1 cellular context compared by ENCODE assay signal in genomic region chr12:92034083-92034482, GRCh38.
TF ChIP-seq lines count a peak whose summit lies in the region.

No MANE protein-coding gene starts in this region.

TF ChIP-seq in GM23338, 12 proteins besides CTCF, POLR2A, EP300 and RAD21 (continued from another document):
- TF ChIP-seq, protein P1, sequence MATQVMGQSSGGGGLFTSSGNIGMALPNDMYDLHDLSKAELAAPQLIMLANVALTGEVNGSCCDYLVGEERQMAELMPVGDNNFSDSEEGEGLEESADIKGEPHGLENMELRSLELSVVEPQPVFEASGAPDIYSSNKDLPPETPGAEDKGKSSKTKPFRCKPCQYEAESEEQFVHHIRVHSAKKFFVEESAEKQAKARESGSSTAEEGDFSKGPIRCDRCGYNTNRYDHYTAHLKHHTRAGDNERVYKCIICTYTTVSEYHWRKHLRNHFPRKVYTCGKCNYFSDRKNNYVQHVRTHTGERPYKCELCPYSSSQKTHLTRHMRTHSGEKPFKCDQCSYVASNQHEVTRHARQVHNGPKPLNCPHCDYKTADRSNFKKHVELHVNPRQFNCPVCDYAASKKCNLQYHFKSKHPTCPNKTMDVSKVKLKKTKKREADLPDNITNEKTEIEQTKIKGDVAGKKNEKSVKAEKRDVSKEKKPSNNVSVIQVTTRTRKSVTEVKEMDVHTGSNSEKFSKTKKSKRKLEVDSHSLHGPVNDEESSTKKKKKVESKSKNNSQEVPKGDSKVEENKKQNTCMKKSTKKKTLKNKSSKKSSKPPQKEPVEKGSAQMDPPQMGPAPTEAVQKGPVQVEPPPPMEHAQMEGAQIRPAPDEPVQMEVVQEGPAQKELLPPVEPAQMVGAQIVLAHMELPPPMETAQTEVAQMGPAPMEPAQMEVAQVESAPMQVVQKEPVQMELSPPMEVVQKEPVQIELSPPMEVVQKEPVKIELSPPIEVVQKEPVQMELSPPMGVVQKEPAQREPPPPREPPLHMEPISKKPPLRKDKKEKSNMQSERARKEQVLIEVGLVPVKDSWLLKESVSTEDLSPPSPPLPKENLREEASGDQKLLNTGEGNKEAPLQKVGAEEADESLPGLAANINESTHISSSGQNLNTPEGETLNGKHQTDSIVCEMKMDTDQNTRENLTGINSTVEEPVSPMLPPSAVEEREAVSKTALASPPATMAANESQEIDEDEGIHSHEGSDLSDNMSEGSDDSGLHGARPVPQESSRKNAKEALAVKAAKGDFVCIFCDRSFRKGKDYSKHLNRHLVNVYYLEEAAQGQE (IDR thresholded peaks at IDR 0.05; ENCODE audit: unreplicated experiment): no peak
- TF ChIP-seq CREB1 (CRISPR knock-in tag; IDR thresholded peaks at IDR 0.05; ENCODE audit: low read depth) (no peak), POLR2AphosphoS5 (IDR thresholded peaks at IDR 0.05; ENCODE audit: low read depth) (no peak), ZNF462 (CRISPR knock-in tag; IDR thresholded peaks at IDR 0.05) (no peak), JUNB (IDR thresholded peaks at IDR 0.05; ENCODE audit: unreplicated experiment) (no peak), ZNF114 (CRISPR knock-in tag; IDR thresholded peaks at IDR 0.05) (no peak), EZH2 (IDR thresholded peaks at IDR 0.05; ENCODE audit: low read depth, unreplicated experiment) (no peak)
